ENCODE assay signal across 14 cellular contexts in the genomic region with DNA sequence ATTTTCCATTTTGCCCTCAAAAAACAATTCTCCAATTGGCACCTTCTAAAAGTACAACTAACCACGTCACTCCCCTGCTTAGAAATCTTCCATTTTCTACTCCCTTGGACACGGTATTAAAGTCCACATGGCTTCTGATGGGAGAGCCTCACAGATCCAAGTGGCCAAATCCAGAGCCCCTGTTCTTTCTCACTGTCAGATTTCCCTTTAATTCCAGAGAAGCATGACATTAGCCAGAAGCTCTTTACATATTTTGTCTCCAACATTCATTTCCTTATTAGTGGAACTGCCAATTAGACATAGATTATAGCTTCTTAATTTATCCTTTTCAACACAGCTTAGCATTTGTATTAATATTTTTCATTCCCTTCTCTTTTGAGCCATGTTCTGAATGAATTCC.
A peak's percentile ranks its signal among the peaks of the same experiment; 100 is the strongest.
DNase-seq lines count a peak whose midpoint lies in the region; ATAC-seq and TF ChIP-seq lines count a peak whose summit lies in the region.
"Had no signal": no experiment of that assay in that cellular context is flagged by ENCODE, and none has a peak within 500 bp of the region (broad histone marks: within the 10 kb centered on the region; RNA-seq: fewer than 3 reads in every experiment).

No MANE protein-coding gene starts in this region.

- H3K27me3 Mint-ChIP-seq in CD4-positive, alpha-beta T cell, result no peaks in the 10 kb centered on the region
- H3K27me3 Mint-ChIP-seq in CD8-positive, alpha-beta T cell (ENCODE audit: low read depth), result no peaks in the 10 kb centered on the region
- no peaks in the 10 kb centered on the region for H3K27me3 Mint-ChIP-seq in activated T-helper 17 cell treated with anti-CD3 and anti-CD28 coated beads, Interleukin-2, amount 50 U/mL, for 72 hours
- H3K27me3 Mint-ChIP-seq in progenitor cell of endocrine pancreas, result no peaks in the 10 kb centered on the region

- H3K4me3 ChIP-seq in CD8-positive, alpha-beta T cell (ENCODE audit: low read depth, low read length), result no peak overlapping the region
- H3K4me3 ChIP-seq: A549, GM23338 had no signal

- H3K36me3 ChIP-seq in CD8-positive, alpha-beta T cell (ENCODE audit: insufficient read depth, low read length), result no peaks in the 10 kb centered on the region

- H3K27ac Mint-ChIP-seq in CD4-positive, alpha-beta T cell, result peak overlapping the region; percentile 28
- H3K27ac Mint-ChIP-seq in CD8-positive, alpha-beta T cell, result peak overlapping the region; percentile 29
- H3K27ac Mint-ChIP-seq in activated T-helper 17 cell treated with anti-CD3 and anti-CD28 coated beads, Interleukin-2, amount 50 U/mL, for 72 hours, result peak overlapping the region; percentile 1
- H3K27ac Mint-ChIP-seq in progenitor cell of endocrine pancreas, result peak overlapping the region; percentile 49
- H3K27ac Mint-ChIP-seq: GM23338 had no signal

- H3K9me3 Mint-ChIP-seq in CD4-positive, alpha-beta T cell, result no peaks in the 10 kb centered on the region
- no peaks in the 10 kb centered on the region for H3K9me3 Mint-ChIP-seq in CD8-positive, alpha-beta T cell
- H3K9me3 Mint-ChIP-seq in activated T-helper 17 cell treated with anti-CD3 and anti-CD28 coated beads, Interleukin-2, amount 50 U/mL, for 72 hours, result no peaks in the 10 kb centered on the region
- peaks cover 11% of the 10 kb centered on the region for H3K9me3 Mint-ChIP-seq in progenitor cell of endocrine pancreas (ENCODE audit: low read depth)

- no peak overlapping the region for H3K4me3 Mint-ChIP-seq in CD4-positive, alpha-beta T cell
- no peak overlapping the region for H3K4me3 Mint-ChIP-seq in CD8-positive, alpha-beta T cell
- H3K4me3 Mint-ChIP-seq in activated T-helper 17 cell treated with anti-CD3 and anti-CD28 coated beads, Interleukin-2, amount 50 U/mL, for 72 hours, result no peak overlapping the region
- no peak overlapping the region for H3K4me3 Mint-ChIP-seq in progenitor cell of endocrine pancreas (ENCODE audit: low read depth)
- H3K4me3 Mint-ChIP-seq: CD14-positive monocyte, GM23338 had no signal

- DNase-seq in CD4-positive, alpha-beta T cell, result no peak
- DNase-seq in CD8-positive, alpha-beta T cell, result no peak
- DNase-seq in progenitor cell of endocrine pancreas (ENCODE audit: low spot score, unreplicated experiment), result no peak
- DNase-seq in T1000 (lab: John Stamatoyannopoulos, UW), result no peak
- DNase-seq in occipital lobe (lab: John Stamatoyannopoulos, UW), result no peak
- no peak for DNase-seq in amygdala (lab: John Stamatoyannopoulos, UW)
- DNase-seq: DMS153, DMS79 treated with DMSO at 0.1 percent for 48 hours, EL, H7 had no signal

- H3K4me1 Mint-ChIP-seq in CD4-positive, alpha-beta T cell (ENCODE audit: low read depth), result peaks cover 63% of the 10 kb centered on the region
- peaks cover 47% of the 10 kb centered on the region for H3K4me1 Mint-ChIP-seq in CD8-positive, alpha-beta T cell (ENCODE audit: low read depth)
- H3K4me1 Mint-ChIP-seq in activated T-helper 17 cell treated with anti-CD3 and anti-CD28 coated beads, Interleukin-2, amount 50 U/mL, for 72 hours, result peaks cover 54% of the 10 kb centered on the region
- H3K4me1 Mint-ChIP-seq in progenitor cell of endocrine pancreas (ENCODE audit: low read depth), result peaks cover 22% of the 10 kb centered on the region

- no peak overlapping the region for H3K27ac ChIP-seq in CD4-positive, alpha-beta T cell (ENCODE audit: low read depth, low read length)
- no peak overlapping the region for H3K27ac ChIP-seq in CD8-positive, alpha-beta T cell (ENCODE audit: low read depth, low read length)
- H3K27ac ChIP-seq: A549 had no signal

- POLR2A ChIA-PET in CD4-positive, alpha-beta T cell (lab: Charles Lee), result interaction anchor here (0.6 kb wide), 1 partner anchor 29 kb away, joined by 5 read pairs; no protein-coding TSS in a partner anchor
- POLR2A ChIA-PET in CD8-positive, alpha-beta T cell (lab: Charles Lee), result interaction anchor here (0.6 kb wide), 1 partner anchor 1696 kb away, joined by 3 read pairs; no protein-coding TSS in a partner anchor

- H3K4me1 ChIP-seq in CD8-positive, alpha-beta T cell (ENCODE audit: insufficient read depth, low read length), result no peaks in the 10 kb centered on the region

- ATAC-seq in CD4-positive, alpha-beta T cell (ENCODE audit: poor library complexity), result no peak
- ATAC-seq in CD8-positive, alpha-beta T cell, result no peak
- no peak for ATAC-seq in activated T-helper 17 cell treated with anti-CD3 and anti-CD28 coated beads, Interleukin-2, amount 50 U/mL, for 72 hours (replicated peaks)
- ATAC-seq: A549, GM23338 had no signal

- intact Hi-C loops in CD4-positive, alpha-beta T cell (cut with DNase I, micrococcal nuclease), result no loop called here
- intact Hi-C loops in CD8-positive, alpha-beta T cell (cut with DNase I, micrococcal nuclease), result no loop called here

- CTCF ChIA-PET in CD4-positive, alpha-beta T cell (lab: Charles Lee), result no interaction called here
- CTCF ChIA-PET in CD8-positive, alpha-beta T cell (lab: Charles Lee), result interaction anchor here (0.6 to 1.2 kb wide), 2 partner anchors 12 to 15 kb away, joined by 3 read pairs; no protein-coding TSS in a partner anchor

- H3K9me3 ChIP-seq in CD4-positive, alpha-beta T cell (ENCODE audit: control insufficient read depth, low read length), result no peaks in the 10 kb centered on the region
- H3K9me3 ChIP-seq in CD8-positive, alpha-beta T cell (ENCODE audit: low read length), result no peaks in the 10 kb centered on the region
- H3K9me3 ChIP-seq: A549 had no signal

- H3K36me3 Mint-ChIP-seq in CD4-positive, alpha-beta T cell (ENCODE audit: low read depth), result peaks cover 97% of the 10 kb centered on the region
- peaks cover 77% of the 10 kb centered on the region for H3K36me3 Mint-ChIP-seq in CD8-positive, alpha-beta T cell
- peaks cover 97% of the 10 kb centered on the region for H3K36me3 Mint-ChIP-seq in activated T-helper 17 cell treated with anti-CD3 and anti-CD28 coated beads, Interleukin-2, amount 50 U/mL, for 72 hours (ENCODE audit: low read depth)
- H3K36me3 Mint-ChIP-seq in progenitor cell of endocrine pancreas (ENCODE audit: insufficient read depth), result peaks cover 24% of the 10 kb centered on the region

- no peak for TF ChIP-seq CTCF in CD4-positive, alpha-beta T cell (IDR thresholded peaks at IDR 0.05)
- TF ChIP-seq CTCF in CD8-positive, alpha-beta T cell (IDR thresholded peaks at IDR 0.05), result no peak
- TF ChIP-seq CTCF in progenitor cell of endocrine pancreas (IDR thresholded peaks at IDR 0.05; ENCODE audit: unreplicated experiment), result no peak

- H3K27me3 ChIP-seq in CD4-positive, alpha-beta T cell (ENCODE audit: control insufficient read depth, insufficient read depth, low read length), result no peaks in the 10 kb centered on the region
- no peaks in the 10 kb centered on the region for H3K27me3 ChIP-seq in CD8-positive, alpha-beta T cell (ENCODE audit: insufficient read depth, low read length)
